Comparison of ENCODE assay signal across 25 cellular contexts in the genomic region with DNA sequence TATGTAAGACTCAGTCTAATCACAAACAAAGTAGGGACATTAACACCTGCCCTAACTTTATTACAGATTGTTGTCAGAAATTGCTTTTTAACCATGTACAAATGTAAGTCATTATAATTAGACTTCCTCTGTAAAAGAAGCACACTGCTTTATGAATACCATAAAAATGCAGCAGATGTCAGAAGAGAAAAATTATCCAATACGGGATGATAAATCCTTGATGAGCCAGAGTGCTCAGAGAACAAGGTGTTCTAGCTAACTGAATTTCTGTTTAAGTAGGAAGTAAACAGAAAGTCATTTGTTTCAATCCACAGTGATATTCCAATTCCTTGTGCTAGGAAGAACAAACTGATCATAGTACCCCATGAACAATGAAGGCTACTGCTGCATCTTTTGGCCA. TPM values are rescaled to one million over a fixed set of nuclear protein-coding genes. Genes with fewer than 3 reads are reported as not detected.
"Had no signal": no experiment of that assay in that cellular context is flagged by ENCODE, and none has a peak within 500 bp of the region (broad histone marks: within the 10 kb centered on the region; RNA-seq: fewer than 3 reads in every experiment).

No MANE protein-coding gene starts in this region.

- H3K27ac ChIP-seq: HL-60, KMS-11, SJSA1, SK-N-MC had no signal

- H3K27me3 ChIP-seq: SJSA1 had no signal

- H3K9me3 ChIP-seq: SJSA1 had no signal

- FAIRE-seq: HTR-8/SVneo, K562, RCC 7860 had no signal

- H3K9ac ChIP-seq: KMS-11 had no signal

- DNase-seq: Kasumi-1, MM.1S, NCI-H1092 treated with DMSO at 0.1 percent for 48 hours, NCI-H1436, NCI-H187, NCI-H2029, NCI-H2081 treated with DMSO at 0.1 percent for 48 hours, NCI-H2171, NCI-H226, NCI-H446, NCI-H510A, NCI-H524 treated with DMSO at 0.1 percent for 48 hours, NCI-H69, NCI-H774, Right ventricle myocardium superior, RPMI8226, SIG-M5 had no signal

- H3K4me3 ChIP-seq: K562, SJSA1, SK-N-MC had no signal

- H3K4me2 ChIP-seq: KMS-11 had no signal

- H3K36me3 Mint-ChIP-seq: IgD-negative memory B cell had no signal

- ATAC-seq: K562 had no signal

- H3K27ac Mint-ChIP-seq: IgD-negative memory B cell had no signal

- H3K36me3 ChIP-seq: SJSA1 had no signal

- H3K4me3 Mint-ChIP-seq: IgD-negative memory B cell had no signal

RNA-seq across cellular contexts. Expression of a gene that starts 54.6 kb away (rescaled TPM):
- total RNA-seq: K562 had no signal
- polyA plus RNA-seq: IgD-negative memory B cell, K562 had no signal
